Comparison of ENCODE assay signal across 1 cellular context in genomic region chr6:165649701-165650137, GRCh38.
TF ChIP-seq lines count a peak whose summit lies in the region.

No MANE protein-coding gene starts in this region.

TF ChIP-seq in HEK293, 187 proteins besides CTCF, POLR2A, EP300 and RAD21 (continued from another document and continues in another):
- TF ChIP-seq TSHZ1 (tag by site-specific recombination; IDR thresholded peaks at IDR 0.05; ENCODE audit: borderline replicate concordance) (0 out of 2 replicates have a peak, but pooled peaks have one; percentile 19), ZFP41 (tag by site-specific recombination; IDR thresholded peaks at IDR 0.05; ENCODE audit: borderline replicate concordance) (no peak), GFI1B (tag by site-specific recombination; IDR thresholded peaks at IDR 0.05) (peak; percentile 67), ZNF140 (tag by site-specific recombination; IDR thresholded peaks at IDR 0.05) (no peak), ZNF335 (tag by site-specific recombination; conservative IDR thresholded peaks at IDR 0.05) (0 out of 2 replicates have a peak, but pooled peaks have one; percentile 14), ZBTB20 (tag by site-specific recombination; IDR thresholded peaks at IDR 0.05) (peak; percentile 69), ZNF521 (tag by site-specific recombination; IDR thresholded peaks at IDR 0.05) (no peak), ZNF785 (tag by site-specific recombination; IDR thresholded peaks at IDR 0.05) (no peak), ZSCAN23 (tag by site-specific recombination; IDR thresholded peaks at IDR 0.05) (no peak), ZNF146 (tag by site-specific recombination; IDR thresholded peaks at IDR 0.05) (no peak), HOXA7 (CRISPR knock-in tag; IDR thresholded peaks at IDR 0.05; ENCODE audit: borderline replicate concordance) (no peak), ZNF239 (tag by site-specific recombination; IDR thresholded peaks at IDR 0.05) (no peak), WT1 (tag by site-specific recombination; IDR thresholded peaks at IDR 0.05) (no peak), ZNF518A (tag by site-specific recombination; conservative IDR thresholded peaks at IDR 0.05; ENCODE audit: low read depth) (no peak), ZNF391 (tag by site-specific recombination; IDR thresholded peaks at IDR 0.05; ENCODE audit: borderline replicate concordance, low read depth) (no peak), ZNF221 (tag by site-specific recombination; IDR thresholded peaks at IDR 0.05; ENCODE audit: borderline replicate concordance) (no peak), ZSCAN30 (tag by site-specific recombination; IDR thresholded peaks at IDR 0.05) (peak; percentile 27; the same call in 1 of the 2 replicates), ZNF155 (tag by site-specific recombination; IDR thresholded peaks at IDR 0.05) (no peak), ZNF449 (tag by site-specific recombination; IDR thresholded peaks at IDR 0.05) (no peak), ZNF544 (tag by site-specific recombination; IDR thresholded peaks at IDR 0.05) (no peak), ZNF398 (tag by site-specific recombination; IDR thresholded peaks at IDR 0.05) (no peak), ZNF561 (tag by site-specific recombination; IDR thresholded peaks at IDR 0.05; ENCODE audit: borderline replicate concordance) (no peak), ZNF404 (tag by site-specific recombination; IDR thresholded peaks at IDR 0.05) (no peak), TRIM28 (IDR thresholded peaks at IDR 0.05; ENCODE audit: borderline replicate concordance, low read length) (peak; percentile 86; the same call in 1 of the 2 replicates), ZNF701 (tag by site-specific recombination; IDR thresholded peaks at IDR 0.05) (no peak), ELK4 (IDR thresholded peaks at IDR 0.05; ENCODE audit: borderline replicate concordance, low read depth, low read length) (no peak), ZNF394 (tag by site-specific recombination; IDR thresholded peaks at IDR 0.05; ENCODE audit: borderline replicate concordance) (peak; percentile 24; the same call in 1 of the 2 replicates), ZBTB7A (tag by site-specific recombination; IDR thresholded peaks at IDR 0.05; ENCODE audit: low read depth) (no peak), ZBTB21 (tag by site-specific recombination; IDR thresholded peaks at IDR 0.05) (peak; percentile 93), AEBP2 (tag by site-specific recombination; IDR thresholded peaks at IDR 0.05; ENCODE audit: borderline replicate concordance) (no peak), ZNF37A (tag by site-specific recombination; IDR thresholded peaks at IDR 0.05) (no peak), ZNF112 (tag by site-specific recombination; IDR thresholded peaks at IDR 0.05) (no peak), ZNF274 (IDR thresholded peaks at IDR 0.05; ENCODE audit: low read length) (no peak), ZNF274 (tag by site-specific recombination; IDR thresholded peaks at IDR 0.05; ENCODE audit: borderline replicate concordance) (no peak), ZNF777 (tag by site-specific recombination; IDR thresholded peaks at IDR 0.05; ENCODE audit: borderline replicate concordance) (no peak), ZNF211 (tag by site-specific recombination; IDR thresholded peaks at IDR 0.05; ENCODE audit: low read depth) (no peak), ZNF302 (tag by site-specific recombination; IDR thresholded peaks at IDR 0.05; ENCODE audit: low read depth) (no peak), ZBTB44 (tag by site-specific recombination; IDR thresholded peaks at IDR 0.05) (peak; percentile 93), HIC1 (tag by site-specific recombination; IDR thresholded peaks at IDR 0.05) (no peak), BCL6B (tag by site-specific recombination; IDR thresholded peaks at IDR 0.05) (no peak), ZNF157 (tag by site-specific recombination; IDR thresholded peaks at IDR 0.05) (no peak)
